15 cellular contexts compared by ENCODE assay signal in the genomic region with DNA sequence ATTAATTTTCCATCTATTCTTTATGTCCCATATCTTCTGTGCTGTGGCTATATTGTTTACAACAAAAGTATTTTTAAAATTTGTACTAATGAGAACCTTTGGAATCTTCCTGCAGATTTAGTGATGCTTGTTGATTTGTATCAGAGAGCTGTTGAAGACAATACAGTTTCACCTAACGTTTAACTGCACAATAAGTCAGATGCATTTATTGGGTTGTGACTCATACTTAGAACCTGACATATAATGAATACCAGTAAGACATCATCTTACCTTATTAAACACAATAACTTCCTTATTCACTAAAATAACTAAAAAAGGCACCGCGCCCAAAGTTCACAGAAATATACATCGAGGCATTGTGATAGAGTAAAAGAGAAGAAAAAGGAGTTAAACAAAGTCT.
"Had no signal": no experiment of that assay in that cellular context is flagged by ENCODE, and none has a peak within 500 bp of the region (broad histone marks: within the 10 kb centered on the region; RNA-seq: fewer than 3 reads in every experiment).

No MANE protein-coding gene starts in this region.

- H3K36me3 ChIP-seq: gastroesophageal sphincter, right atrium auricular region, sigmoid colon, stomach, thoracic aorta, transverse colon had no signal

- H3K9me3 ChIP-seq: gastroesophageal sphincter, right atrium auricular region, sigmoid colon, stomach, thoracic aorta, transverse colon had no signal

- H3K27ac ChIP-seq: gastroesophageal sphincter, right atrium auricular region, thoracic aorta, transverse colon had no signal

- H3K4me3 ChIP-seq: gastroesophageal sphincter, right atrium auricular region, sigmoid colon, skin epidermis, stomach, thoracic aorta, transverse colon had no signal

- DNase-seq: glutamatergic neuron; islet precursor cell; natural killer cell; posterior cingulate gyrus; sigmoid colon; stimulated activated CD4-positive, alpha-beta T cell treated with anti-CD3 and anti-CD28 coated beads, Interleukin-12 subunit alpha, Interleukin-12 subunit beta, amount 100 ng/mL, for 4 hours; stimulated activated naive CD4-positive, alpha-beta T cell; stomach; substantia nigra; transverse colon had no signal

- H3K27me3 ChIP-seq: gastroesophageal sphincter, right atrium auricular region, sigmoid colon, stomach, transverse colon had no signal

- ATAC-seq: gastroesophageal sphincter, left lobe of liver, natural killer cell had no signal
